In genomic region chr9:125254231-125254630, GRCh38 we compare ENCODE assay signal across 7 cellular contexts.
"Had no signal": no experiment of that assay in that cellular context is flagged by ENCODE, and none has a peak within 500 bp of the region (broad histone marks: within the 10 kb centered on the region; RNA-seq: fewer than 3 reads in every experiment).

No MANE protein-coding gene starts in this region.

- DNase-seq: GDM1, GF-D8 had no signal

- ATAC-seq: GM12878 had no signal

- H3K4me3 ChIP-seq: GM12878 had no signal

- FAIRE-seq: GM12878, GM12891, GM12892, GM18507, GM19239 had no signal
